In genomic region chr18:45441110-45441842, GRCh38 we compare ENCODE assay signal across 15 cellular contexts.
DNase-seq lines count a peak whose midpoint lies in the region; ATAC-seq, FAIRE-seq and TF ChIP-seq lines count a peak whose summit lies in the region.
"Had no signal": no experiment of that assay in that cellular context is flagged by ENCODE, and none has a peak within 500 bp of the region (broad histone marks: within the 10 kb centered on the region; RNA-seq: fewer than 3 reads in every experiment).

No MANE protein-coding gene starts in this region.

- peak; percentile 47 for DNase-seq in MCF 10A (ENCODE audit: unreplicated experiment)
- DNase-seq in breast epithelium (ENCODE audit: low spot score in 2 of 2) = no peak
- no peak for DNase-seq in SK-N-SH
- peak; percentile 18 for DNase-seq in urothelium cell line (ENCODE audit: low spot score)
- DNase-seq in amniotic stem cell (lab: John Stamatoyannopoulos, UW) = no peak
- DNase-seq in effector memory CD8-positive, alpha-beta T cell = no peak
- DNase-seq: activated naive CD8-positive, alpha-beta T cell treated with anti-CD3 and anti-CD28 coated beads for 36 hours; C1 segment of cervical spinal cord; GOT3; head of caudate nucleus; NCI-H510A treated with DMSO at 0.1 percent for 48 hours; occipital lobe had no signal

- H3K36me3 ChIP-seq in breast epithelium = no peaks in the 10 kb centered on the region
- no peaks in the 10 kb centered on the region for H3K36me3 ChIP-seq in SK-N-SH (replicated peaks in 1 of 2; ENCODE audit: control insufficient read depth in 1 of 2, insufficient read depth in 2 of 2, low read length in 1 of 2)
- no peaks in the 10 kb centered on the region for H3K36me3 ChIP-seq in gastroesophageal sphincter

- H3K79me2 ChIP-seq in SK-N-SH (ENCODE audit: insufficient read depth) = no peaks in the 10 kb centered on the region

- H3K4me3 Mint-ChIP-seq in MCF 10A (ENCODE audit: unreplicated experiment) = no peak overlapping the region
- no peak overlapping the region for H3K4me3 Mint-ChIP-seq in effector memory CD8-positive, alpha-beta T cell
- H3K4me3 Mint-ChIP-seq: activated naive CD8-positive, alpha-beta T cell treated with anti-CD3 and anti-CD28 coated beads for 36 hours had no signal

- CTCF ChIA-PET in MCF 10A (lab: Yijun Ruan, JAX) (interaction anchor here (0.6 to 1.4 kb wide), 10 partner anchors 8 to 1818 kb away, joined by 3 to 5 read pairs (median 3); no protein-coding TSS in a partner anchor), SK-N-SH (lab: Yijun Ruan, JAX) (interaction anchor here (0.8 kb wide), 1 partner anchor 1209 kb away, joined by 3 read pairs; no protein-coding TSS in a partner anchor)

- H3K4me1 ChIP-seq in breast epithelium = peaks cover 0 to 7% of the 10 kb centered on the region in 2 donors
- H3K4me1 ChIP-seq in SK-N-SH (ENCODE audit: control insufficient read depth in 1 of 2, insufficient read depth in 2 of 2, low read depth in 1 of 2, low read length in 1 of 2) = no peaks in the 10 kb centered on the region
- peaks cover 0 to 47% (median under 1%) of the 10 kb centered on the region in 3 donors for H3K4me1 ChIP-seq in gastroesophageal sphincter

- TF ChIP-seq RAD21 in SK-N-SH (IDR thresholded peaks at IDR 0.05; ENCODE audit: low read length) = peak; percentile 46

- no peaks in the 10 kb centered on the region for H3K27me3 Mint-ChIP-seq in MCF 10A (ENCODE audit: insufficient read depth, unreplicated experiment)
- peaks cover 18 to 47% of the 10 kb centered on the region in 2 donors for H3K27me3 Mint-ChIP-seq in effector memory CD8-positive, alpha-beta T cell
- H3K27me3 Mint-ChIP-seq: activated naive CD8-positive, alpha-beta T cell treated with anti-CD3 and anti-CD28 coated beads for 36 hours had no signal

- TF ChIP-seq CTCF in MCF 10A (IDR thresholded peaks at IDR 0.05; ENCODE audit: unreplicated experiment) (peak; percentile 31), breast epithelium (IDR thresholded peaks at IDR 0.05) (no peak), SK-N-SH (IDR thresholded peaks at IDR 0.05) (peak; percentile 49), gastroesophageal sphincter (IDR thresholded peaks at IDR 0.05) (peak; percentile 43 to 52 (median 48))

- H3K36me3 Mint-ChIP-seq in MCF 10A (ENCODE audit: insufficient read depth, unreplicated experiment) = no peaks in the 10 kb centered on the region
- no peaks in the 10 kb centered on the region for H3K36me3 Mint-ChIP-seq in effector memory CD8-positive, alpha-beta T cell (ENCODE audit: insufficient read depth)
- H3K36me3 Mint-ChIP-seq: activated naive CD8-positive, alpha-beta T cell treated with anti-CD3 and anti-CD28 coated beads for 36 hours had no signal

- TF ChIP-seq EP300 in SK-N-SH (IDR thresholded peaks at IDR 0.05; ENCODE audit: borderline replicate concordance in 1 of 2, low read depth in 1 of 2, low read length in 1 of 2) (no peak), gastroesophageal sphincter (IDR thresholded peaks at IDR 0.05) (no peak)

- H3K27me3 ChIP-seq in breast epithelium (no peaks in the 10 kb centered on the region), SK-N-SH (ENCODE audit: insufficient read depth) (no peaks in the 10 kb centered on the region), gastroesophageal sphincter (no peaks in the 10 kb centered on the region)

- no peaks in the 10 kb centered on the region for H3F3A ChIP-seq in SK-N-SH (replicated peaks; ENCODE audit: insufficient read depth)

- WGBS in SK-N-SH (ENCODE audit: low lambda C conversion rate) = 41% methylated on average over 4 of the region's 4 CpGs
- WGBS in gastroesophageal sphincter (ENCODE audit: low coverage in 1 of 2), 2 donors = 50 to 100% methylated on average over 1 to 2 of the region's 4 CpGs

- peaks cover 17% of the 10 kb centered on the region for H3K4me1 Mint-ChIP-seq in MCF 10A (ENCODE audit: insufficient read depth, unreplicated experiment)
- no peaks in the 10 kb centered on the region for H3K4me1 Mint-ChIP-seq in effector memory CD8-positive, alpha-beta T cell (ENCODE audit: low read depth in 2 of 2)
- H3K4me1 Mint-ChIP-seq: activated naive CD8-positive, alpha-beta T cell treated with anti-CD3 and anti-CD28 coated beads for 36 hours had no signal

- H3K27ac Mint-ChIP-seq in MCF 10A (ENCODE audit: low read depth, unreplicated experiment) = peak overlapping the region; percentile 5
- no peak overlapping the region for H3K27ac Mint-ChIP-seq in effector memory CD8-positive, alpha-beta T cell
- H3K27ac Mint-ChIP-seq: activated naive CD8-positive, alpha-beta T cell treated with anti-CD3 and anti-CD28 coated beads for 36 hours had no signal

- H3K9ac ChIP-seq in SK-N-SH = no peak overlapping the region

- intact Hi-C loops in MCF 10A (cut with micrococcal nuclease) (loop anchor here (2.0 kb wide), 1 partner anchor 166 kb away; no protein-coding TSS in a partner anchor), breast epithelium (cut with DNase I; ENCODE audit: low total_unique reads) (no loop called here)

- H3K27ac ChIP-seq in breast epithelium (no peak overlapping the region), SK-N-SH (ENCODE audit: low read depth in 2 of 2, low read length in 1 of 2) (no peak overlapping the region), gastroesophageal sphincter (peak overlapping the region in 1 of 4 donors; percentile 23)

- H3K9me3 Mint-ChIP-seq in MCF 10A (ENCODE audit: unreplicated experiment) = no peaks in the 10 kb centered on the region
- no peaks in the 10 kb centered on the region for H3K9me3 Mint-ChIP-seq in effector memory CD8-positive, alpha-beta T cell
- H3K9me3 Mint-ChIP-seq: activated naive CD8-positive, alpha-beta T cell treated with anti-CD3 and anti-CD28 coated beads for 36 hours had no signal

- POLR2A ChIA-PET in MCF 10A (lab: Yijun Ruan, JAX) (no interaction called here), SK-N-SH (lab: Yijun Ruan, JAX) (no interaction called here)

- TF ChIP-seq POLR2A in breast epithelium (IDR thresholded peaks at IDR 0.05) (no peak), gastroesophageal sphincter (IDR thresholded peaks at IDR 0.05) (no peak)

- FAIRE-seq in urothelium cell line (lab: Jason Lieb, UNC) = no peak
- FAIRE-seq: GM18507 had no signal

- no peak overlapping the region for H2AFZ ChIP-seq in SK-N-SH (ENCODE audit: low read depth)

- H4K20me1 ChIP-seq in SK-N-SH (ENCODE audit: insufficient read depth) = no peaks in the 10 kb centered on the region

- H3K9me2 ChIP-seq in SK-N-SH = no peaks in the 10 kb centered on the region

- H3K4me3 ChIP-seq in breast epithelium (no peak overlapping the region), SK-N-SH (ENCODE audit: low read depth in 2 of 2, low read length in 1 of 2) (no peak overlapping the region), gastroesophageal sphincter (no peak overlapping the region)

- ATAC-seq in gastroesophageal sphincter = no peak
- ATAC-seq in HG03571 (IDR thresholded peaks at IDR 0.05; ENCODE audit: unreplicated experiment) = no peak
- ATAC-seq in effector memory CD8-positive, alpha-beta T cell (replicated peaks) = no peak

- no TSS peak for BruUV-seq in MCF 10A (replicated peaks; lab: Mats Ljungman, UMichigan)

- no peaks in the 10 kb centered on the region for H3K9me3 ChIP-seq in breast epithelium
- no peaks in the 10 kb centered on the region for H3K9me3 ChIP-seq in SK-N-SH
- H3K9me3 ChIP-seq in gastroesophageal sphincter = no peaks in the 10 kb centered on the region

- no peak overlapping the region for H3K4me2 ChIP-seq in SK-N-SH

TF ChIP-seq in SK-N-SH, 30 proteins besides CTCF, POLR2A, EP300 and RAD21:
- TF ChIP-seq SMC3 (IDR thresholded peaks at IDR 0.05; ENCODE audit: low read depth, low read length) (peak; percentile 17; the same call in 1 of the 2 replicates), TAF1 (IDR thresholded peaks at IDR 0.05; ENCODE audit: borderline replicate concordance, low read depth, low read length) (no peak), REST (IDR thresholded peaks at IDR 0.05; ENCODE audit: low read depth, low read length) (no peak), RCOR1 (IDR thresholded peaks at IDR 0.05; ENCODE audit: low read length) (no peak), RFX5 (IDR thresholded peaks at IDR 0.05; ENCODE audit: low read length) (no peak)

Comparison
In these comparisons a context has a peak if more than half of its experiments do, and no peak if none do; other contexts are left out.
1. DNase-seq: peak in MCF 10A (single experiment) and urothelium cell line (single experiment); none in breast epithelium (0 of 2), SK-N-SH (single experiment), amniotic stem cell (single experiment) and effector memory CD8-positive, alpha-beta T cell (0 of 3).
2. CTCF ChIP-seq: peak in MCF 10A (single experiment), SK-N-SH (single experiment) and gastroesophageal sphincter (4 of 4); none in breast epithelium (0 of 3).